In genomic region chr10:102545265-102545664, GRCh38 we compare ENCODE assay signal across 24 cellular contexts.
"Had no signal": no experiment of that assay in that cellular context is flagged by ENCODE, and none has a peak within 500 bp of the region (broad histone marks: within the 10 kb centered on the region; RNA-seq: fewer than 3 reads in every experiment).

No MANE protein-coding gene starts in this region.

- H3K4me3 ChIP-seq: left ventricle myocardium inferior, lung, ovary, right atrium auricular region, right lobe of liver, skin epidermis, stomach, testis, thyroid gland, transverse colon, upper lobe of left lung had no signal

- H3K27ac Mint-ChIP-seq: natural killer cell; progenitor cell of endocrine pancreas; stimulated activated naive B cell treated with anti-CD40 and anti-IgM and Interleukin-4, amounts not matched to agents 10 μg/mL and 1 μg/mL and 100 μg/mL, for 72 hours had no signal

- H3K36me3 Mint-ChIP-seq: natural killer cell had no signal

- H3K9me3 ChIP-seq: left ventricle myocardium inferior, ovary, right atrium auricular region, right lobe of liver, stomach, testis, thyroid gland, transverse colon, upper lobe of left lung had no signal

- DNase-seq: immature natural killer cell; kidney; left ventricle myocardium inferior; mesendoderm; naive B cell; natural killer cell; right lobe of liver; stimulated activated CD4-positive, alpha-beta T cell treated with anti-CD3 and anti-CD28 coated beads, Interleukin-12 subunit alpha, Interleukin-12 subunit beta, amount 100 ng/mL, for 4 hours; stimulated activated CD4-positive, alpha-beta T cell treated with anti-CD3 and anti-CD28 coated beads, Interleukin-15, amount 100 ng/mL, for 24 hours; stimulated activated CD4-positive, alpha-beta T cell treated with anti-CD3 and anti-CD28 coated beads, Interleukin-2, amount 100 ng/mL, for 24 hours; stimulated activated CD4-positive, alpha-beta T cell treated with anti-CD3 and anti-CD28 coated beads, Interleukin-4, amount 100 ng/mL, for 1 hour; stimulated activated naive B cell treated with anti-CD40 and anti-IgM and Interleukin-4, amounts not matched to agents 10 μg/mL and 1 μg/mL and 100 μg/mL, for 72 hours; stimulated activated naive CD8-positive, alpha-beta T cell treated with anti-CD3 and anti-CD28 coated beads, Interleukin-15, Interleukin-2, amounts not matched to agents 100 U/mL and 50 U/mL, for 24 hours; stomach; testis; thyroid gland; transverse colon; upper lobe of left lung had no signal

- H3K4me3 Mint-ChIP-seq: immature natural killer cell; mesothelial cell of epicardium; naive B cell; natural killer cell; stimulated activated naive B cell treated with anti-CD40 and anti-IgM and Interleukin-4, amounts not matched to agents 10 μg/mL and 1 μg/mL and 100 μg/mL, for 72 hours had no signal

- H3K36me3 ChIP-seq: ovary, right lobe of liver, thyroid gland, transverse colon had no signal

- H3K27me3 Mint-ChIP-seq: naive B cell; progenitor cell of endocrine pancreas; stimulated activated naive B cell treated with anti-CD40 and anti-IgM and Interleukin-4, amounts not matched to agents 10 μg/mL and 1 μg/mL and 100 μg/mL, for 72 hours had no signal

- H3K4me1 ChIP-seq: right lobe of liver had no signal

- H3K27ac ChIP-seq: left ventricle myocardium inferior, ovary, right atrium auricular region, right lobe of liver, skin epidermis, stomach, testis, thyroid gland, transverse colon, upper lobe of left lung had no signal

- H3K9me3 Mint-ChIP-seq: immature natural killer cell; naive B cell; natural killer cell; stimulated activated naive B cell treated with anti-CD40 and anti-IgM and Interleukin-4, amounts not matched to agents 10 μg/mL and 1 μg/mL and 100 μg/mL, for 72 hours had no signal

- ATAC-seq: natural killer cell; right lobe of liver; stimulated activated naive B cell treated with anti-CD40 and anti-IgM and Interleukin-4, amounts not matched to agents 10 μg/mL and 1 μg/mL and 100 μg/mL, for 72 hours; stimulated activated naive CD8-positive, alpha-beta T cell treated with anti-CD3 and anti-CD28 coated beads, Interleukin-15, Interleukin-2, amounts not matched to agents 100 U/mL and 50 U/mL, for 24 hours had no signal
